Comparison of ENCODE assay signal across 1 cellular context in the genomic region with DNA sequence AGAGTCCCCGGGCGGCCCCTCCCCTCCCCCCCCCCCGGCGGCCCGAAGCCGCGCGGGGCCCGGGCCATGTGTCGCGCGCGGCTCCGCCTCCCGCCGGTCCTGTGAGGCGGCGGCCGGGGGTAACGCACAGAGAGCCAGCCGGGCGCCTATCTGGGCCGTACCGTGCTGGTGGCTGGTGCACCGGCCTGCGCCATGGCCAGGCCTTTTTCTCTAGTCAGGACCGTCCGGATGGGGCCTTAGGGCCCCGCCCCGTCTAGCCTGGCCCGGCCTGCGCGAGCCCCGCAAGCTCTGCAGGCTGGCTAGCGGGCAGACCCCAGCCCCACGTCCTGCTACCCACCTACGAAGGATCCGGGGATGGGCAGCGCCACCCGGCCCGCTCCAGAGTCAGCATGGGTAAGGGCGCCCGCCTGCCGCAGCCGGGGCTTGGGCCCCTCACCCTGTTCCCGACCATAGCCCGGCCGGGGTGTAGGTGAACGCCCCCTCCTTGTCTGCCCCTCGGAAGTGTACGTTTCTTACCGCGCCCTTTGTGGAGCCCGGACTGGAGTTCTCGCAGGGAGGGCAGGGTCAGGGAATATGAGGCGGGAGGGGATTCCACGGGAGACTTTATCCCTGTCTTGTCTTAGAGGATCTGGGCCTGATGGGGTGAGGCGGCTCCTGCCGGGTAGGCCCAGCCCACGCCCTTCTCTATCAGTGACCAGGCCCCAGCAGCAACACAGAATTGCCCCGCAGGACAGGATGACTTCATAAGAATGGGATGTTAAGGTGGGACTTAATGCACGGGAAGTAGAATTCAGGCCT.
A peak's percentile ranks its signal among the peaks of the same experiment; 100 is the strongest.
TF ChIP-seq lines count a peak whose summit lies in the region.

A gene with protein sequence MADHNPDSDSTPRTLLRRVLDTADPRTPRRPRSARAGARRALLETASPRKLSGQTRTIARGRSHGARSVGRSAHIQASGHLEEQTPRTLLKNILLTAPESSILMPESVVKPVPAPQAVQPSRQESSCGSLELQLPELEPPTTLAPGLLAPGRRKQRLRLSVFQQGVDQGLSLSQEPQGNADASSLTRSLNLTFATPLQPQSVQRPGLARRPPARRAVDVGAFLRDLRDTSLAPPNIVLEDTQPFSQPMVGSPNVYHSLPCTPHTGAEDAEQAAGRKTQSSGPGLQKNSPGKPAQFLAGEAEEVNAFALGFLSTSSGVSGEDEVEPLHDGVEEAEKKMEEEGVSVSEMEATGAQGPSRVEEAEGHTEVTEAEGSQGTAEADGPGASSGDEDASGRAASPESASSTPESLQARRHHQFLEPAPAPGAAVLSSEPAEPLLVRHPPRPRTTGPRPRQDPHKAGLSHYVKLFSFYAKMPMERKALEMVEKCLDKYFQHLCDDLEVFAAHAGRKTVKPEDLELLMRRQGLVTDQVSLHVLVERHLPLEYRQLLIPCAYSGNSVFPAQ (minus strand): TSS at position 630 of the 798 bp plus-strand sequence. CDS start 13,834 bp downstream, outside the sequence.

TF ChIP-seq in K562, 482 proteins besides CTCF, POLR2A, EP300 and RAD21 (continued from another document and continues in another):
- TF ChIP-seq, protein P1, sequence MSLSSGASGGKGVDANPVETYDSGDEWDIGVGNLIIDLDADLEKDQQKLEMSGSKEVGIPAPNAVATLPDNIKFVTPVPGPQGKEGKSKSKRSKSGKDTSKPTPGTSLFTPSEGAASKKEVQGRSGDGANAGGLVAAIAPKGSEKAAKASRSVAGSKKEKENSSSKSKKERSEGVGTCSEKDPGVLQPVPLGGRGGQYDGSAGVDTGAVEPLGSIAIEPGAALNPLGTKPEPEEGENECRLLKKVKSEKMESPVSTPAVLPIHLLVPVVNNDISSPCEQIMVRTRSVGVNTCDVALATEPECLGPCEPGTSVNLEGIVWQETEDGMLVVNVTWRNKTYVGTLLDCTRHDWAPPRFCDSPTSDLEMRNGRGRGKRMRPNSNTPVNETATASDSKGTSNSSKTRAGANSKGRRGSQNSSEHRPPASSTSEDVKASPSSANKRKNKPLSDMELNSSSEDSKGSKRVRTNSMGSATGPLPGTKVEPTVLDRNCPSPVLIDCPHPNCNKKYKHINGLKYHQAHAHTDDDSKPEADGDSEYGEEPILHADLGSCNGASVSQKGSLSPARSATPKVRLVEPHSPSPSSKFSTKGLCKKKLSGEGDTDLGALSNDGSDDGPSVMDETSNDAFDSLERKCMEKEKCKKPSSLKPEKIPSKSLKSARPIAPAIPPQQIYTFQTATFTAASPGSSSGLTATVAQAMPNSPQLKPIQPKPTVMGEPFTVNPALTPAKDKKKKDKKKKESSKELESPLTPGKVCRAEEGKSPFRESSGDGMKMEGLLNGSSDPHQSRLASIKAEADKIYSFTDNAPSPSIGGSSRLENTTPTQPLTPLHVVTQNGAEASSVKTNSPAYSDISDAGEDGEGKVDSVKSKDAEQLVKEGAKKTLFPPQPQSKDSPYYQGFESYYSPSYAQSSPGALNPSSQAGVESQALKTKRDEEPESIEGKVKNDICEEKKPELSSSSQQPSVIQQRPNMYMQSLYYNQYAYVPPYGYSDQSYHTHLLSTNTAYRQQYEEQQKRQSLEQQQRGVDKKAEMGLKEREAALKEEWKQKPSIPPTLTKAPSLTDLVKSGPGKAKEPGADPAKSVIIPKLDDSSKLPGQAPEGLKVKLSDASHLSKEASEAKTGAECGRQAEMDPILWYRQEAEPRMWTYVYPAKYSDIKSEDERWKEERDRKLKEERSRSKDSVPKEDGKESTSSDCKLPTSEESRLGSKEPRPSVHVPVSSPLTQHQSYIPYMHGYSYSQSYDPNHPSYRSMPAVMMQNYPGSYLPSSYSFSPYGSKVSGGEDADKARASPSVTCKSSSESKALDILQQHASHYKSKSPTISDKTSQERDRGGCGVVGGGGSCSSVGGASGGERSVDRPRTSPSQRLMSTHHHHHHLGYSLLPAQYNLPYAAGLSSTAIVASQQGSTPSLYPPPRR (CRISPR knock-in tag; IDR thresholded peaks at IDR 0.05; ENCODE audit: borderline replicate concordance) = no peak
- TF ChIP-seq, protein P2, sequence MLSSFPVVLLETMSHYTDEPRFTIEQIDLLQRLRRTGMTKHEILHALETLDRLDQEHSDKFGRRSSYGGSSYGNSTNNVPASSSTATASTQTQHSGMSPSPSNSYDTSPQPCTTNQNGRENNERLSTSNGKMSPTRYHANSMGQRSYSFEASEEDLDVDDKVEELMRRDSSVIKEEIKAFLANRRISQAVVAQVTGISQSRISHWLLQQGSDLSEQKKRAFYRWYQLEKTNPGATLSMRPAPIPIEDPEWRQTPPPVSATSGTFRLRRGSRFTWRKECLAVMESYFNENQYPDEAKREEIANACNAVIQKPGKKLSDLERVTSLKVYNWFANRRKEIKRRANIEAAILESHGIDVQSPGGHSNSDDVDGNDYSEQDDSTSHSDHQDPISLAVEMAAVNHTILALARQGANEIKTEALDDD (IDR thresholded peaks at IDR 0.05) = no peak
- TF ChIP-seq KDM1A (IDR thresholded peaks at IDR 0.05) (peak in 1 of 2 experiments; percentile 25; a peak in 1 of 4 replicates), ETV5 (CRISPR knock-in tag; IDR thresholded peaks at IDR 0.05; ENCODE audit: low read depth) (no peak), HNRNPH1 (optimal IDR thresholded peaks at IDR 0.05; ENCODE audit: low read depth, low read length) (no peak), CBX5 (IDR thresholded peaks at IDR 0.05; ENCODE audit: borderline replicate concordance, low read depth) (no peak), ZNF263 (CRISPR knock-in tag; IDR thresholded peaks at IDR 0.05; ENCODE audit: borderline replicate concordance) (no peak), ASH1L (IDR thresholded peaks at IDR 0.05; ENCODE audit: borderline replicate concordance, low read depth, partially characterized antibody) (no peak), HNRNPL (IDR thresholded peaks at IDR 0.05; ENCODE audit: low read depth, low read length) (no peak), PHF20 (IDR thresholded peaks at IDR 0.05; ENCODE audit: partially characterized antibody) (no peak), CC2D1A (IDR thresholded peaks at IDR 0.05) (no peak), ZNF324 (CRISPR knock-in tag; IDR thresholded peaks at IDR 0.05) (no peak), ZKSCAN1 (IDR thresholded peaks at IDR 0.05; ENCODE audit: low read depth, low read length) (no peak), SIN3A (IDR thresholded peaks at IDR 0.05; ENCODE audit: borderline replicate concordance in 2 of 2, control insufficient read depth in 1 of 2, low read depth in 2 of 2, low read length in 2 of 2) (peak in 1 of 2 experiments; percentile 74; a peak in 2 of 4 replicates), GTF2E2 (tag; IDR thresholded peaks at IDR 0.05) (no peak), PHB2 (IDR thresholded peaks at IDR 0.05; ENCODE audit: low read depth) (no peak), FOXM1 (IDR thresholded peaks at IDR 0.05; ENCODE audit: low read depth) (no peak), FOXM1 (CRISPR knock-in tag; IDR thresholded peaks at IDR 0.05; ENCODE audit: low read depth) (no peak), ZNF239 (CRISPR knock-in tag; IDR thresholded peaks at IDR 0.05) (no peak), RCOR1 (IDR thresholded peaks at IDR 0.05; ENCODE audit: borderline replicate concordance in 1 of 2, low read depth in 2 of 2, low read length in 2 of 2) (peak in 1 of 2 experiments; percentile 40; a peak in 1 of 4 replicates), HNRNPK (IDR thresholded peaks at IDR 0.05; ENCODE audit: low read depth, low read length, poor library complexity, severe bottlenecking) (no peak), ZNF224 (CRISPR knock-in tag; IDR thresholded peaks at IDR 0.05) (0 out of 2 replicates have a peak, but pooled peaks have one; percentile 53), RFX7 (CRISPR knock-in tag; IDR thresholded peaks at IDR 0.05) (no peak), E2F3 (CRISPR knock-in tag; IDR thresholded peaks at IDR 0.05) (no peak), ZNF12 (CRISPR knock-in tag; IDR thresholded peaks at IDR 0.05) (no peak), RUNX1 (IDR thresholded peaks at IDR 0.05; ENCODE audit: low read depth) (0 out of 2 replicates have a peak, but pooled peaks have one; percentile 51), ZNF133 (CRISPR knock-in tag; IDR thresholded peaks at IDR 0.05) (no peak), HDAC2 (IDR thresholded peaks at IDR 0.05) (0 out of 2 replicates have a peak, but pooled peaks have one; percentile 27), NCOR1 (IDR thresholded peaks at IDR 0.05) (peak; percentile 18; the same call in 1 of the 2 replicates), JUN (IDR thresholded peaks at IDR 0.05; ENCODE audit: borderline replicate concordance, low read depth, low read length) (0 out of 2 replicates have a peak, but pooled peaks have one; percentile 27), JUN (CRISPR knock-in tag; IDR thresholded peaks at IDR 0.05; ENCODE audit: borderline replicate concordance) (no peak), EP400 (IDR thresholded peaks at IDR 0.05) (peak; percentile 51; the same call in 1 of the 2 replicates), ZNF184 (CRISPR knock-in tag; IDR thresholded peaks at IDR 0.05) (no peak), NFIC (IDR thresholded peaks at IDR 0.05) (no peak), ZNF175 (CRISPR knock-in tag; IDR thresholded peaks at IDR 0.05; ENCODE audit: low read depth) (0 out of 2 replicates have a peak, but pooled peaks have one; percentile 29)
- TF ChIP-seq, protein P3, sequence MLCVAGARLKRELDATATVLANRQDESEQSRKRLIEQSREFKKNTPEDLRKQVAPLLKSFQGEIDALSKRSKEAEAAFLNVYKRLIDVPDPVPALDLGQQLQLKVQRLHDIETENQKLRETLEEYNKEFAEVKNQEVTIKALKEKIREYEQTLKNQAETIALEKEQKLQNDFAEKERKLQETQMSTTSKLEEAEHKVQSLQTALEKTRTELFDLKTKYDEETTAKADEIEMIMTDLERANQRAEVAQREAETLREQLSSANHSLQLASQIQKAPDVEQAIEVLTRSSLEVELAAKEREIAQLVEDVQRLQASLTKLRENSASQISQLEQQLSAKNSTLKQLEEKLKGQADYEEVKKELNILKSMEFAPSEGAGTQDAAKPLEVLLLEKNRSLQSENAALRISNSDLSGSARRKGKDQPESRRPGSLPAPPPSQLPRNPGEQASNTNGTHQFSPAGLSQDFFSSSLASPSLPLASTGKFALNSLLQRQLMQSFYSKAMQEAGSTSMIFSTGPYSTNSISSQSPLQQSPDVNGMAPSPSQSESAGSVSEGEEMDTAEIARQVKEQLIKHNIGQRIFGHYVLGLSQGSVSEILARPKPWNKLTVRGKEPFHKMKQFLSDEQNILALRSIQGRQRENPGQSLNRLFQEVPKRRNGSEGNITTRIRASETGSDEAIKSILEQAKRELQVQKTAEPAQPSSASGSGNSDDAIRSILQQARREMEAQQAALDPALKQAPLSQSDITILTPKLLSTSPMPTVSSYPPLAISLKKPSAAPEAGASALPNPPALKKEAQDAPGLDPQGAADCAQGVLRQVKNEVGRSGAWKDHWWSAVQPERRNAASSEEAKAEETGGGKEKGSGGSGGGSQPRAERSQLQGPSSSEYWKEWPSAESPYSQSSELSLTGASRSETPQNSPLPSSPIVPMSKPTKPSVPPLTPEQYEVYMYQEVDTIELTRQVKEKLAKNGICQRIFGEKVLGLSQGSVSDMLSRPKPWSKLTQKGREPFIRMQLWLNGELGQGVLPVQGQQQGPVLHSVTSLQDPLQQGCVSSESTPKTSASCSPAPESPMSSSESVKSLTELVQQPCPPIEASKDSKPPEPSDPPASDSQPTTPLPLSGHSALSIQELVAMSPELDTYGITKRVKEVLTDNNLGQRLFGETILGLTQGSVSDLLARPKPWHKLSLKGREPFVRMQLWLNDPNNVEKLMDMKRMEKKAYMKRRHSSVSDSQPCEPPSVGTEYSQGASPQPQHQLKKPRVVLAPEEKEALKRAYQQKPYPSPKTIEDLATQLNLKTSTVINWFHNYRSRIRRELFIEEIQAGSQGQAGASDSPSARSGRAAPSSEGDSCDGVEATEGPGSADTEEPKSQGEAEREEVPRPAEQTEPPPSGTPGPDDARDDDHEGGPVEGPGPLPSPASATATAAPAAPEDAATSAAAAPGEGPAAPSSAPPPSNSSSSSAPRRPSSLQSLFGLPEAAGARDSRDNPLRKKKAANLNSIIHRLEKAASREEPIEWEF (CRISPR knock-in tag; IDR thresholded peaks at IDR 0.05) = no peak
- TF ChIP-seq, protein P4, sequence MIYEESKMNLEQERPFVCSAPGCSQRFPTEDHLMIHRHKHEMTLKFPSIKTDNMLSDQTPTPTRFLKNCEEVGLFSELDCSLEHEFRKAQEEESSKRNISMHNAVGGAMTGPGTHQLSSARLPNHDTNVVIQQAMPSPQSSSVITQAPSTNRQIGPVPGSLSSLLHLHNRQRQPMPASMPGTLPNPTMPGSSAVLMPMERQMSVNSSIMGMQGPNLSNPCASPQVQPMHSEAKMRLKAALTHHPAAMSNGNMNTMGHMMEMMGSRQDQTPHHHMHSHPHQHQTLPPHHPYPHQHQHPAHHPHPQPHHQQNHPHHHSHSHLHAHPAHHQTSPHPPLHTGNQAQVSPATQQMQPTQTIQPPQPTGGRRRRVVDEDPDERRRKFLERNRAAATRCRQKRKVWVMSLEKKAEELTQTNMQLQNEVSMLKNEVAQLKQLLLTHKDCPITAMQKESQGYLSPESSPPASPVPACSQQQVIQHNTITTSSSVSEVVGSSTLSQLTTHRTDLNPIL (CRISPR knock-in tag; IDR thresholded peaks at IDR 0.05) = no peak
- TF ChIP-seq, protein P5, sequence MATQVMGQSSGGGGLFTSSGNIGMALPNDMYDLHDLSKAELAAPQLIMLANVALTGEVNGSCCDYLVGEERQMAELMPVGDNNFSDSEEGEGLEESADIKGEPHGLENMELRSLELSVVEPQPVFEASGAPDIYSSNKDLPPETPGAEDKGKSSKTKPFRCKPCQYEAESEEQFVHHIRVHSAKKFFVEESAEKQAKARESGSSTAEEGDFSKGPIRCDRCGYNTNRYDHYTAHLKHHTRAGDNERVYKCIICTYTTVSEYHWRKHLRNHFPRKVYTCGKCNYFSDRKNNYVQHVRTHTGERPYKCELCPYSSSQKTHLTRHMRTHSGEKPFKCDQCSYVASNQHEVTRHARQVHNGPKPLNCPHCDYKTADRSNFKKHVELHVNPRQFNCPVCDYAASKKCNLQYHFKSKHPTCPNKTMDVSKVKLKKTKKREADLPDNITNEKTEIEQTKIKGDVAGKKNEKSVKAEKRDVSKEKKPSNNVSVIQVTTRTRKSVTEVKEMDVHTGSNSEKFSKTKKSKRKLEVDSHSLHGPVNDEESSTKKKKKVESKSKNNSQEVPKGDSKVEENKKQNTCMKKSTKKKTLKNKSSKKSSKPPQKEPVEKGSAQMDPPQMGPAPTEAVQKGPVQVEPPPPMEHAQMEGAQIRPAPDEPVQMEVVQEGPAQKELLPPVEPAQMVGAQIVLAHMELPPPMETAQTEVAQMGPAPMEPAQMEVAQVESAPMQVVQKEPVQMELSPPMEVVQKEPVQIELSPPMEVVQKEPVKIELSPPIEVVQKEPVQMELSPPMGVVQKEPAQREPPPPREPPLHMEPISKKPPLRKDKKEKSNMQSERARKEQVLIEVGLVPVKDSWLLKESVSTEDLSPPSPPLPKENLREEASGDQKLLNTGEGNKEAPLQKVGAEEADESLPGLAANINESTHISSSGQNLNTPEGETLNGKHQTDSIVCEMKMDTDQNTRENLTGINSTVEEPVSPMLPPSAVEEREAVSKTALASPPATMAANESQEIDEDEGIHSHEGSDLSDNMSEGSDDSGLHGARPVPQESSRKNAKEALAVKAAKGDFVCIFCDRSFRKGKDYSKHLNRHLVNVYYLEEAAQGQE (CRISPR knock-in tag; IDR thresholded peaks at IDR 0.05; ENCODE audit: low read depth) = 0 out of 2 replicates have a peak, but pooled peaks have one; percentile 13
- TF ChIP-seq, protein P6, sequence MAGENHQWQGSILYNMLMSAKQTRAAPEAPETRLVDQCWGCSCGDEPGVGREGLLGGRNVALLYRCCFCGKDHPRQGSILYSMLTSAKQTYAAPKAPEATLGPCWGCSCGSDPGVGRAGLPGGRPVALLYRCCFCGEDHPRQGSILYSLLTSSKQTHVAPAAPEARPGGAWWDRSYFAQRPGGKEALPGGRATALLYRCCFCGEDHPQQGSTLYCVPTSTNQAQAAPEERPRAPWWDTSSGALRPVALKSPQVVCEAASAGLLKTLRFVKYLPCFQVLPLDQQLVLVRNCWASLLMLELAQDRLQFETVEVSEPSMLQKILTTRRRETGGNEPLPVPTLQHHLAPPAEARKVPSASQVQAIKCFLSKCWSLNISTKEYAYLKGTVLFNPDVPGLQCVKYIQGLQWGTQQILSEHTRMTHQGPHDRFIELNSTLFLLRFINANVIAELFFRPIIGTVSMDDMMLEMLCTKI (IDR thresholded peaks at IDR 0.05; ENCODE audit: partially characterized antibody) = no peak
